8 cellular contexts compared by ENCODE assay signal in genomic region chr16:88811850-88812736, GRCh38.
A peak's percentile ranks its signal among the peaks of the same experiment; 100 is the strongest.
DNase-seq lines count a peak whose midpoint lies in the region; ATAC-seq and TF ChIP-seq lines count a peak whose summit lies in the region.

APRT (minus strand) TSS chr16:88811928; CDS start chr16:88811899, 29 bp downstream.

- ATAC-seq in GM19025 (IDR thresholded peaks at IDR 0.05; ENCODE audit: low read depth, unreplicated experiment) (peak; percentile 75), HG03280 (IDR thresholded peaks at IDR 0.05; ENCODE audit: unreplicated experiment) (peak; percentile 72)

- no peak; the same call in none of the 2 replicates for TF ChIP-seq CTCF in AG09319 (IDR thresholded peaks at IDR 0.05; ENCODE audit: low read depth, low read length)

- DNase-seq in AG09319 (ENCODE audit: extremely low read depth, low read depth), result peak; percentile 86
- DNase-seq in NCI-H345 (lab: John Stamatoyannopoulos, UW), result peak; percentile 85
- DNase-seq in activated CD4-positive, CD25-positive, alpha-beta regulatory T cell treated with anti-CD3 and anti-CD28 coated beads, Interleukin-2, amount 50 U/mL, for 16 hours (ENCODE audit: low read depth, low spot score), result peak; percentile 88
- DNase-seq in central memory CD4-positive, alpha-beta T cell, result peak; percentile 96
- DNase-seq in islet precursor cell, result peak; percentile 96
- DNase-seq in stimulated activated CD4-positive, alpha-beta T cell treated with anti-CD3 and anti-CD28 coated beads, Interleukin-12 subunit alpha, Interleukin-12 subunit beta, amount 100 ng/mL, for 4 hours, result peak; percentile 98

Comparison
In these comparisons a context has a peak if more than half of its experiments do, and no peak if none do; other contexts are left out.
1. Peak in every context shown above with its lines: DNase-seq and ATAC-seq.